ENCODE assay signal across 10 cellular contexts in the genomic region with DNA sequence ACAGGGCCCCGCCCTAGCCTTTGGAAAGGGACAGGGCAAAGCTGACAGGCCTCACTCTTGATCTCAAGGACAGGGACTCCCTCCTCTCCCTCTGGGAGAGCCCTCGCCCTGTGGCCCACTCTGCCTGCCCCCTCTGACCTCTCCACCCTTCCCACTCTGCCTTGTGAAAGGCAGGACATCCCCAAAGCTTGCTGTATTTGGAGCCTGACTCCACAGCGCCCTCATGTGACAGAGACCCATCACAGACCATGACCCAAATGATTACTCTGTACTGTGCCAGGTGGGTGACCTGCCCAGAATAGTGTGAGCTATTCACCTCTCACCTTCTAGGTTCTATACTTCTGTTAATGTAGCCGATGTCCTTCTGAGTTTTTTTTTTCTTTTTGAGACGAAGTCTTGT. TPM values are rescaled to one million over a fixed set of nuclear protein-coding genes. Genes with fewer than 3 reads are reported as not detected.
A peak's percentile ranks its signal among the peaks of the same experiment; 100 is the strongest.
DNase-seq lines count a peak whose midpoint lies in the region; ATAC-seq, FAIRE-seq and TF ChIP-seq lines count a peak whose summit lies in the region.
"Had no signal": no experiment of that assay in that cellular context is flagged by ENCODE, and none has a peak within 500 bp of the region (broad histone marks: within the 10 kb centered on the region; RNA-seq: fewer than 3 reads in every experiment).

No MANE protein-coding gene starts in this region.

- H3K27ac Mint-ChIP-seq in neural progenitor cell, result peak overlapping the region; percentile 74
- H3K27ac Mint-ChIP-seq: stimulated activated naive CD8-positive, alpha-beta T cell treated with anti-CD3 and anti-CD28 coated beads, Interleukin-15, Interleukin-2, amounts not matched to agents 100 ng/mL and 50 ng/mL, for 24 hours had no signal

- CTCF ChIA-PET in SK-N-SH (lab: Yijun Ruan, JAX), result interaction anchor here (0.6 to 11.6 kb wide), 21 partner anchors 12 to 517 kb away, joined by 3 to 283 read pairs (median 4); a partner anchor contains a TSS

- H3K4me3 ChIP-seq in SK-N-SH (ENCODE audit: low read depth in 2 of 2, low read length in 1 of 2) (no peak overlapping the region; a peak in 1 of 4 replicates), epithelial cell of proximal tubule (ENCODE audit: low read depth, low read length) (no peak overlapping the region), neural progenitor cell (no peak overlapping the region)

- peak; percentile 44 for DNase-seq in Ammon's horn (ENCODE audit: low spot score)
- DNase-seq in GM18507 (ENCODE audit: extremely low spot score, insufficient read length, low read depth), result no peak
- DNase-seq in SK-N-SH, result peak; percentile 63
- no peak for DNase-seq in epithelial cell of proximal tubule (ENCODE audit: low read depth)
- DNase-seq in neural progenitor cell (ENCODE audit: low spot score), result peak; percentile 70
- DNase-seq in kidney glomerular epithelial cell (lab: John Stamatoyannopoulos, UW), result no peak
- DNase-seq in NCI-H526 treated with DMSO at 0.1 percent for 48 hours (lab: John Stamatoyannopoulos, UW), result no peak

- no peak overlapping the region for H3K4me2 ChIP-seq in SK-N-SH
- H3K4me2 ChIP-seq in neural progenitor cell, result no peak overlapping the region

- no peak overlapping the region for H3K27ac ChIP-seq in SK-N-SH (ENCODE audit: low read depth in 2 of 2, low read length in 1 of 2)
- no peak overlapping the region for H3K27ac ChIP-seq in neural progenitor cell

- no peak overlapping the region for H3K4me3 Mint-ChIP-seq in neural progenitor cell
- H3K4me3 Mint-ChIP-seq: stimulated activated naive CD8-positive, alpha-beta T cell treated with anti-CD3 and anti-CD28 coated beads, Interleukin-15, Interleukin-2, amounts not matched to agents 100 ng/mL and 50 ng/mL, for 24 hours had no signal

- H3F3A ChIP-seq in SK-N-SH (replicated peaks; ENCODE audit: insufficient read depth) (no peaks in the 10 kb centered on the region), neural progenitor cell (ENCODE audit: low read depth) (no peaks in the 10 kb centered on the region)

- no peak for ATAC-seq in HG03469 (IDR thresholded peaks at IDR 0.05; ENCODE audit: unreplicated experiment)

- peak; percentile 53 for TF ChIP-seq RAD21 in SK-N-SH (IDR thresholded peaks at IDR 0.05; ENCODE audit: low read length)

- no peak overlapping the region for H3K9ac ChIP-seq in SK-N-SH
- H3K9ac ChIP-seq in neural progenitor cell, result no peak overlapping the region

- TF ChIP-seq EP300 in SK-N-SH (IDR thresholded peaks at IDR 0.05; ENCODE audit: borderline replicate concordance in 1 of 2, low read depth in 1 of 2, low read length in 1 of 2), result no peak

- H3K27me3 Mint-ChIP-seq in neural progenitor cell (ENCODE audit: insufficient read depth, low read depth), result peaks cover 8% of the 10 kb centered on the region

- H4K20me1 ChIP-seq in SK-N-SH (ENCODE audit: insufficient read depth), result no peaks in the 10 kb centered on the region
- no peaks in the 10 kb centered on the region for H4K20me1 ChIP-seq in neural progenitor cell (ENCODE audit: low read depth)

- no peaks in the 10 kb centered on the region for H3K9me3 Mint-ChIP-seq in neural progenitor cell
- H3K9me3 Mint-ChIP-seq: stimulated activated naive CD8-positive, alpha-beta T cell treated with anti-CD3 and anti-CD28 coated beads, Interleukin-15, Interleukin-2, amounts not matched to agents 100 ng/mL and 50 ng/mL, for 24 hours had no signal

- no peaks in the 10 kb centered on the region for H3K27me3 ChIP-seq in SK-N-SH (ENCODE audit: insufficient read depth)
- no peaks in the 10 kb centered on the region for H3K27me3 ChIP-seq in neural progenitor cell

- no peak overlapping the region for H2AFZ ChIP-seq in SK-N-SH (ENCODE audit: low read depth)
- H2AFZ ChIP-seq in neural progenitor cell (replicated peaks), result no peak overlapping the region

- H3K79me2 ChIP-seq in SK-N-SH (ENCODE audit: insufficient read depth) (no peaks in the 10 kb centered on the region), neural progenitor cell (ENCODE audit: low read depth) (no peaks in the 10 kb centered on the region)

- H3K4me1 Mint-ChIP-seq in neural progenitor cell, result peaks cover 7% of the 10 kb centered on the region

- H3K4me1 ChIP-seq in SK-N-SH (ENCODE audit: control insufficient read depth in 1 of 2, insufficient read depth in 2 of 2, low read depth in 1 of 2, low read length in 1 of 2) (peaks cover 0 to 7% of the 10 kb centered on the region in 2 experiments; a peak in 1 of 4 replicates), neural progenitor cell (no peaks in the 10 kb centered on the region)

- TF ChIP-seq CTCF in SK-N-SH (IDR thresholded peaks at IDR 0.05), result peak; percentile 62
- peak; percentile 89 for TF ChIP-seq CTCF in epithelial cell of proximal tubule (conservative IDR thresholded peaks at IDR 0.05; ENCODE audit: low read depth, low read length)
- peak; percentile 82 for TF ChIP-seq CTCF in neural progenitor cell (IDR thresholded peaks at IDR 0.05)

- no peaks in the 10 kb centered on the region for H3K36me3 ChIP-seq in SK-N-SH (replicated peaks in 1 of 2; ENCODE audit: control insufficient read depth in 1 of 2, insufficient read depth in 2 of 2, low read length in 1 of 2)
- H3K36me3 ChIP-seq in neural progenitor cell, result no peaks in the 10 kb centered on the region

- no peaks in the 10 kb centered on the region for H3K9me2 ChIP-seq in SK-N-SH

- POLR2A ChIA-PET in SK-N-SH (lab: Yijun Ruan, JAX), result no interaction called here

- 28% methylated on average over 4 of the region's 5 CpGs for WGBS in SK-N-SH (ENCODE audit: low lambda C conversion rate)

- H3K36me3 Mint-ChIP-seq in neural progenitor cell, result no peaks in the 10 kb centered on the region

- H3K9me3 ChIP-seq in SK-N-SH (no peaks in the 10 kb centered on the region), neural progenitor cell (ENCODE audit: low read depth) (no peaks in the 10 kb centered on the region)

- peak; percentile 59 for FAIRE-seq in GM18507 (lab: Jason Lieb, UNC)
- FAIRE-seq: endometrium had no signal

TF ChIP-seq in SK-N-SH, 30 proteins besides CTCF, POLR2A, EP300 and RAD21:
- TF ChIP-seq RCOR1 (IDR thresholded peaks at IDR 0.05; ENCODE audit: low read length), result no peak
- TF ChIP-seq, protein P1, sequence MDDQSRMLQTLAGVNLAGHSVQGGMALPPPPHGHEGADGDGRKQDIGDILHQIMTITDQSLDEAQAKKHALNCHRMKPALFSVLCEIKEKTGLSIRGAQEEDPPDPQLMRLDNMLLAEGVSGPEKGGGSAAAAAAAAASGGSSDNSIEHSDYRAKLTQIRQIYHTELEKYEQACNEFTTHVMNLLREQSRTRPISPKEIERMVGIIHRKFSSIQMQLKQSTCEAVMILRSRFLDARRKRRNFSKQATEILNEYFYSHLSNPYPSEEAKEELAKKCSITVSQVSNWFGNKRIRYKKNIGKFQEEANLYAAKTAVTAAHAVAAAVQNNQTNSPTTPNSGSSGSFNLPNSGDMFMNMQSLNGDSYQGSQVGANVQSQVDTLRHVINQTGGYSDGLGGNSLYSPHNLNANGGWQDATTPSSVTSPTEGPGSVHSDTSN (IDR thresholded peaks at IDR 0.05), result no peak
- TF ChIP-seq RXRA (IDR thresholded peaks at IDR 0.05; ENCODE audit: borderline replicate concordance, low read depth), result no peak
- TF ChIP-seq MEF2A (IDR thresholded peaks at IDR 0.05; ENCODE audit: borderline replicate concordance, low read depth), result no peak
- TF ChIP-seq FOXJ3 (CRISPR knock-in tag; IDR thresholded peaks at IDR 0.05), result no peak
- no peak for TF ChIP-seq JUND (IDR thresholded peaks at IDR 0.05)
- no peak for TF ChIP-seq SIN3A (IDR thresholded peaks at IDR 0.05; ENCODE audit: borderline replicate concordance, low read depth, low read length)
- peak; percentile 42 for TF ChIP-seq SMC3 (IDR thresholded peaks at IDR 0.05; ENCODE audit: low read depth, low read length)

RNA-seq across cellular contexts. Expression of a gene that starts 18.8 kb away (rescaled TPM):
- 0.12 and 0.13 TPM in 2 replicates for polyA plus RNA-seq in SK-N-SH (2012; rRNA removed)
- 0.05 and 0.07 TPM in 2 replicates for polyA plus RNA-seq in SK-N-SH (2012; cell fraction: cytosol; rRNA removed)
- 0.02 and 0.14 TPM in 2 replicates for polyA plus RNA-seq in SK-N-SH (2012; cell fraction: nucleus; rRNA removed)
- total RNA-seq in epithelial cell of proximal tubule (1.1 and 5.4 TPM in 2 replicates), neural progenitor cell (ENCODE audit: low replicate concordance) (0.45 and 0.84 TPM in 2 replicates)

RNA-seq across cellular contexts. Expression of a gene that starts 35.3 kb away (rescaled TPM):
- polyA plus RNA-seq in SK-N-SH (2012; rRNA removed), result 0.15 and 0.16 TPM in 2 replicates
- polyA plus RNA-seq in SK-N-SH (2012; cell fraction: cytosol; rRNA removed), result 0.09 and 0.31 TPM in 2 replicates
- polyA plus RNA-seq in SK-N-SH (2012; cell fraction: nucleus; rRNA removed), result 0.26 and 0.27 TPM in 2 replicates
- total RNA-seq in epithelial cell of proximal tubule, result 3.7 and 4.0 TPM in 2 replicates
- 0.25 TPM in 1 of 2 replicates, not detected in the other for total RNA-seq in neural progenitor cell (ENCODE audit: low replicate concordance)

Comparison
In these comparisons a context has a peak if more than half of its experiments do, and no peak if none do; other contexts are left out.
1. DNase-seq: peak in Ammon's horn (single experiment), SK-N-SH (single experiment) and neural progenitor cell (single experiment); none in GM18507 (single experiment), epithelial cell of proximal tubule (single experiment), kidney glomerular epithelial cell (single experiment) and NCI-H526 treated with DMSO at 0.1 percent for 48 hours (single experiment).
2. Peak in every context shown above with its lines, with median percentiles within 50 percentile points of each other: CTCF ChIP-seq.